Comparison of ENCODE assay signal across 16 cellular contexts in genomic region chr1:174218983-174219382, GRCh38. TPM values are rescaled to one million over a fixed set of nuclear protein-coding genes. Genes with fewer than 3 reads are reported as not detected.
DNase-seq lines count a peak whose midpoint lies in the region; ATAC-seq and TF ChIP-seq lines count a peak whose summit lies in the region.
"Had no signal": no experiment of that assay in that cellular context is flagged by ENCODE, and none has a peak within 500 bp of the region (broad histone marks: within the 10 kb centered on the region; RNA-seq: fewer than 3 reads in every experiment).

No MANE protein-coding gene starts in this region.

- TF ChIP-seq CTCF in GM12865 (IDR thresholded peaks at IDR 0.05; ENCODE audit: insufficient read depth, low read depth, low read length, missing control alignments) = no peak
- no peak for TF ChIP-seq CTCF in OCI-LY1 (IDR thresholded peaks at IDR 0.05; ENCODE audit: low read length)
- TF ChIP-seq CTCF in astrocyte of the spinal cord (IDR thresholded peaks at IDR 0.05; ENCODE audit: low read depth, low read length) = no peak
- no peak for TF ChIP-seq CTCF in RWPE1 (conservative IDR thresholded peaks at IDR 0.05; ENCODE audit: low read depth)
- no peak for TF ChIP-seq CTCF in left lung (IDR thresholded peaks at IDR 0.05)

- no peak overlapping the region for H2AK5ac ChIP-seq in mesenchymal stem cell (ENCODE audit: low read length, severe bottlenecking)

- in situ Hi-C loops in astrocyte of the spinal cord (cut with HindIII; ENCODE audit: low sequenced_read_pairs) = no loop called here

- H4K91ac ChIP-seq in mesenchymal stem cell (ENCODE audit: low read length) = no peak overlapping the region

- H3K9me3 ChIP-seq in OCI-LY1 (ENCODE audit: low read length) (peaks cover 7% of the 10 kb centered on the region), mesenchymal stem cell (ENCODE audit: control insufficient read depth, low read length) (peaks cover 4% of the 10 kb centered on the region), left lung (no peaks in the 10 kb centered on the region)

- no peak overlapping the region for H4K8ac ChIP-seq in mesenchymal stem cell (ENCODE audit: low read length)

- POLR2A ChIA-PET in RWPE1 (lab: Yijun Ruan, JAX; ENCODE audit: low non-redundant PET) = no interaction called here

- no peak overlapping the region for H2BK12ac ChIP-seq in mesenchymal stem cell (ENCODE audit: low read length in 2 of 2)

- no peaks in the 10 kb centered on the region for H3K9me2 ChIP-seq in OCI-LY1 (ENCODE audit: low read depth, low read length)

- peak overlapping the region; percentile 43 for H3K4me3 ChIP-seq in GM12865 (ENCODE audit: low read depth, low read length)
- no peak overlapping the region for H3K4me3 ChIP-seq in OCI-LY1 (ENCODE audit: low read depth, low read length, poor library complexity, severe bottlenecking)
- H3K4me3 ChIP-seq in astrocyte of the spinal cord (ENCODE audit: low read depth, low read length) = no peak overlapping the region
- H3K4me3 ChIP-seq in mesenchymal stem cell (ENCODE audit: insufficient read depth in 1 of 2, low read depth in 1 of 2, low read length in 2 of 2) = no peak overlapping the region
- no peak overlapping the region for H3K4me3 ChIP-seq in left lung

- H4K20me1 ChIP-seq in OCI-LY1 (ENCODE audit: insufficient read depth, low read length) = no peaks in the 10 kb centered on the region

- ATAC-seq in left lung = no peak

- no peak overlapping the region for H2BK5ac ChIP-seq in mesenchymal stem cell (ENCODE audit: low read depth, low read length, poor library complexity, severe bottlenecking)

- H3F3A ChIP-seq in OCI-LY1 (ENCODE audit: insufficient read depth, low read length) = no peaks in the 10 kb centered on the region

- intact Hi-C loops in left lung (cut with DNase I) = no loop called here

- no peak overlapping the region for H3K9ac ChIP-seq in OCI-LY1 (ENCODE audit: low read length)
- H3K9ac ChIP-seq in mesenchymal stem cell (ENCODE audit: low read length) = peak overlapping the region; percentile 28

- CTCF ChIA-PET in RWPE1 (lab: Yijun Ruan, JAX) = interaction anchor here (0.5 to 0.6 kb wide), 3 partner anchors 12 to 1459 kb away, joined by 3 to 5 read pairs (median 3); no protein-coding TSS in a partner anchor

- H3K27ac ChIP-seq in OCI-LY1 (ENCODE audit: low read depth, low read length, poor library complexity, severe bottlenecking) (peak overlapping the region; percentile 47), mesenchymal stem cell (ENCODE audit: low read length, poor library complexity, severe bottlenecking) (no peak overlapping the region), RWPE1 (no peak overlapping the region), left lung (no peak overlapping the region)
- H3K27ac ChIP-seq: C4-2B, HL-60 had no signal

- peak; percentile 21 for DNase-seq in GM12865 (ENCODE audit: low read depth)
- DNase-seq in astrocyte of the spinal cord (ENCODE audit: low read depth, low spot score) = peak; percentile 46
- no peak for DNase-seq in mesenchymal stem cell
- DNase-seq in superior temporal gyrus (ENCODE audit: extremely low spot score) = no peak
- no peak for DNase-seq in RWPE1 (ENCODE audit: low spot score)
- no peak for DNase-seq in left lung
- no peak for DNase-seq in activated T-cell treated with anti-CD3 and anti-CD28 coated beads for 4 hours
- DNase-seq: DMS 273 treated with DMSO at 0.1 percent for 48 hours, H7, NCI-H1436, NCI-H2081 treated with DMSO at 0.1 percent for 48 hours, NCI-H510A, SHP77 had no signal

- peaks cover 28% of the 10 kb centered on the region for H3K36me3 ChIP-seq in OCI-LY1 (ENCODE audit: insufficient read depth, low read length)
- peaks cover 7 to 12% of the 10 kb centered on the region in 2 experiments for H3K36me3 ChIP-seq in mesenchymal stem cell (ENCODE audit: control insufficient read depth in 1 of 2, insufficient read depth in 2 of 2, low read depth in 1 of 2, low read length in 2 of 2)
- peaks cover 0 to 12% of the 10 kb centered on the region in 2 donors for H3K36me3 ChIP-seq in left lung

- H2BK120ac ChIP-seq in mesenchymal stem cell (ENCODE audit: low read depth, low read length) = no peak overlapping the region

- peaks cover 5% of the 10 kb centered on the region for H3K79me1 ChIP-seq in mesenchymal stem cell (replicated peaks; ENCODE audit: low read length, poor library complexity, severe bottlenecking)

- H2AFZ ChIP-seq in OCI-LY1 (ENCODE audit: low read length) = no peak overlapping the region
- H2AFZ ChIP-seq in mesenchymal stem cell (ENCODE audit: low read depth, low read length) = no peak overlapping the region

- H3K79me2 ChIP-seq in OCI-LY1 (ENCODE audit: insufficient read depth, low read length) = peaks cover 5% of the 10 kb centered on the region; the same call in 1 of the 2 replicates

- no peak overlapping the region for H3K23ac ChIP-seq in mesenchymal stem cell (ENCODE audit: low read length in 2 of 2)

- H3K14ac ChIP-seq in mesenchymal stem cell (ENCODE audit: low read length in 2 of 2) = no peak overlapping the region

- no peak overlapping the region for H3K4ac ChIP-seq in mesenchymal stem cell (ENCODE audit: low read depth in 1 of 2, low read length in 2 of 2)

- H3K4me2 ChIP-seq in OCI-LY1 (ENCODE audit: low read length) (peak overlapping the region; percentile 21; the same call in 1 of the 2 replicates), mesenchymal stem cell (ENCODE audit: low read length, poor library complexity, severe bottlenecking) (no peak overlapping the region)

- H3K4me1 ChIP-seq in OCI-LY1 (ENCODE audit: insufficient read depth, low read length, severe bottlenecking) = peaks cover 33% of the 10 kb centered on the region
- H3K4me1 ChIP-seq in mesenchymal stem cell (ENCODE audit: control insufficient read depth, insufficient read depth, low read depth, low read length) = no peaks in the 10 kb centered on the region
- no peaks in the 10 kb centered on the region for H3K4me1 ChIP-seq in left lung

- no peaks in the 10 kb centered on the region for H3K27me3 ChIP-seq in OCI-LY1 (ENCODE audit: insufficient read depth, low read length)
- H3K27me3 ChIP-seq in mesenchymal stem cell (ENCODE audit: control insufficient read depth in 1 of 2, insufficient read depth in 1 of 2, low read length in 2 of 2) = no peaks in the 10 kb centered on the region
- no peaks in the 10 kb centered on the region for H3K27me3 ChIP-seq in left lung

- no peak overlapping the region for H3K18ac ChIP-seq in mesenchymal stem cell (ENCODE audit: low read depth in 1 of 2, low read length in 2 of 2)

- H2BK15ac ChIP-seq in mesenchymal stem cell (ENCODE audit: low read depth, poor library complexity, severe bottlenecking) = no peak overlapping the region

RNA-seq across cellular contexts. Expression of gene RABGAP1L, which starts 59.7 kb away (rescaled TPM):
- 14.2 TPM for polyA plus RNA-seq in mesenchymal stem cell (2013, experiment 1 of 2)
- 15.5 TPM for polyA plus RNA-seq in mesenchymal stem cell (2013, experiment 2 of 2)
- 10 to 100 TPM; 53.0 to 67.3 TPM for total RNA-seq in left lung

Comparison
In these comparisons a context has a peak if more than half of its experiments do, and no peak if none do; other contexts are left out.
1. DNase-seq: peak in GM12865 (single experiment) and astrocyte of the spinal cord (single experiment); none in mesenchymal stem cell (single experiment), superior temporal gyrus (single experiment), RWPE1 (single experiment), left lung (0 of 2) and activated T-cell treated with anti-CD3 and anti-CD28 coated beads for 4 hours (single experiment).